1 cellular context compared by ENCODE assay signal in the genomic region with DNA sequence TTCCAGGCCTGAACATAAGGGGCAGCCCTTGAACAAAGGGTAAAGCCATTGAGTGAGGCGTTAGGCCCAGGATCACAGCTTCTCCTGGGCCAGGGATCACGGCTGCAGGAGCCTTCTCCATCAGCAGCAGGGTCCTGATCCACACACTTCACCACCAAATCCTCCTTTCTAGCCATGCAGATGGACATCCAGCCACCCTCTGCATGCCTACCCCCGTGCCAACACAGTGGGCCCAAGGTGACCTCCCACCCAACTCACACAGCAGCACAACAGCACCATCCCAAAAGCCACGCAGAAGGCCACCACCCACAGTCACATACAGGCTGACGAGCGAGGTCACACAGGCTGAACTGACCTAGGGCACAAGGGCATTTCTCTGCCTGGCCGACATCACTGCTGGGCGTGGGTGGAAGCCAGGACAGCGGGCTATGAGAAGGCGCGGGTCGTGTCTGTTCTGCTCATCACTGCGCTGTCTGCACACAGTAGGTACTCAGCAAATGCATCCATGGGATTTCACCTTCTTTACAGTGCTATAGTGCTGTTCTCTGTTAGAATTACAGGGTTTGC.
TF ChIP-seq lines count a peak whose summit lies in the region.

No MANE protein-coding gene starts in this region.

TF ChIP-seq in K562, 482 proteins besides CTCF, POLR2A, EP300 and RAD21 (continued from another document):
- TF ChIP-seq, protein P1, sequence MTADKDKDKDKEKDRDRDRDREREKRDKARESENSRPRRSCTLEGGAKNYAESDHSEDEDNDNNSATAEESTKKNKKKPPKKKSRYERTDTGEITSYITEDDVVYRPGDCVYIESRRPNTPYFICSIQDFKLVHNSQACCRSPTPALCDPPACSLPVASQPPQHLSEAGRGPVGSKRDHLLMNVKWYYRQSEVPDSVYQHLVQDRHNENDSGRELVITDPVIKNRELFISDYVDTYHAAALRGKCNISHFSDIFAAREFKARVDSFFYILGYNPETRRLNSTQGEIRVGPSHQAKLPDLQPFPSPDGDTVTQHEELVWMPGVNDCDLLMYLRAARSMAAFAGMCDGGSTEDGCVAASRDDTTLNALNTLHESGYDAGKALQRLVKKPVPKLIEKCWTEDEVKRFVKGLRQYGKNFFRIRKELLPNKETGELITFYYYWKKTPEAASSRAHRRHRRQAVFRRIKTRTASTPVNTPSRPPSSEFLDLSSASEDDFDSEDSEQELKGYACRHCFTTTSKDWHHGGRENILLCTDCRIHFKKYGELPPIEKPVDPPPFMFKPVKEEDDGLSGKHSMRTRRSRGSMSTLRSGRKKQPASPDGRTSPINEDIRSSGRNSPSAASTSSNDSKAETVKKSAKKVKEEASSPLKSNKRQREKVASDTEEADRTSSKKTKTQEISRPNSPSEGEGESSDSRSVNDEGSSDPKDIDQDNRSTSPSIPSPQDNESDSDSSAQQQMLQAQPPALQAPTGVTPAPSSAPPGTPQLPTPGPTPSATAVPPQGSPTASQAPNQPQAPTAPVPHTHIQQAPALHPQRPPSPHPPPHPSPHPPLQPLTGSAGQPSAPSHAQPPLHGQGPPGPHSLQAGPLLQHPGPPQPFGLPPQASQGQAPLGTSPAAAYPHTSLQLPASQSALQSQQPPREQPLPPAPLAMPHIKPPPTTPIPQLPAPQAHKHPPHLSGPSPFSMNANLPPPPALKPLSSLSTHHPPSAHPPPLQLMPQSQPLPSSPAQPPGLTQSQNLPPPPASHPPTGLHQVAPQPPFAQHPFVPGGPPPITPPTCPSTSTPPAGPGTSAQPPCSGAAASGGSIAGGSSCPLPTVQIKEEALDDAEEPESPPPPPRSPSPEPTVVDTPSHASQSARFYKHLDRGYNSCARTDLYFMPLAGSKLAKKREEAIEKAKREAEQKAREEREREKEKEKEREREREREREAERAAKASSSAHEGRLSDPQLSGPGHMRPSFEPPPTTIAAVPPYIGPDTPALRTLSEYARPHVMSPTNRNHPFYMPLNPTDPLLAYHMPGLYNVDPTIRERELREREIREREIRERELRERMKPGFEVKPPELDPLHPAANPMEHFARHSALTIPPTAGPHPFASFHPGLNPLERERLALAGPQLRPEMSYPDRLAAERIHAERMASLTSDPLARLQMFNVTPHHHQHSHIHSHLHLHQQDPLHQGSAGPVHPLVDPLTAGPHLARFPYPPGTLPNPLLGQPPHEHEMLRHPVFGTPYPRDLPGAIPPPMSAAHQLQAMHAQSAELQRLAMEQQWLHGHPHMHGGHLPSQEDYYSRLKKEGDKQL (CRISPR knock-in tag; IDR thresholded peaks at IDR 0.05; ENCODE audit: borderline replicate concordance), result 0 out of 2 replicates have a peak, but pooled peaks have one; percentile 61
